ENCODE assay signal across 9 cellular contexts in the genomic region with DNA sequence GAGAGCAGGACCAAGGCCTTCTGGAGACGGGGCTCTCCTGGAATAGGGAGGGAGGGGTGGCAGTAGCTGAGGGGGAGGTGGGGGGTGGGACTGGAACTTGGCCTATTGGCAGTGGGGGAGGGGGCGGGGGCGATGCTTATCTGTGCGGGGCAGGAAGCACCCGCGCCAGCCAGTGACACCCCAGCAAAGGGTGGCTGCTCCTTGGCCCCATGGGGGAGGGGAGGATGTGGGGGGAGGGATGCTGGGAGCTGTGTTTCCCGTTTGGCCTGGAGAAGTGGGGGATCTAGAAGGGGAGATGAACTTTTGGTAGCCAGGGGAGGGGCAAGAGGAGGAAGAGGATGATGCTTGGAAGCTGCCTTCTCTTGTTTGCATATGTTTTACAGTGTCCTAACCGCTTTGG. TPM values are rescaled to one million over a fixed set of nuclear protein-coding genes. Genes with fewer than 3 reads are reported as not detected.
DNase-seq lines count a peak whose midpoint lies in the region; ATAC-seq and TF ChIP-seq lines count a peak whose summit lies in the region.
"Had no signal": no experiment of that assay in that cellular context is flagged by ENCODE, and none has a peak within 500 bp of the region (broad histone marks: within the 10 kb centered on the region; RNA-seq: fewer than 3 reads in every experiment).

No MANE protein-coding gene starts in this region.

- H3K9ac ChIP-seq in neuronal stem cell (ENCODE audit: low read depth, low read length, poor library complexity), result no peak overlapping the region

- no peak overlapping the region for H2BK12ac ChIP-seq in neuronal stem cell (ENCODE audit: low read length)

- peaks cover 0 to 2% (median 0%) of the 10 kb centered on the region in 3 donors for H3K27me3 Mint-ChIP-seq in CD14-positive monocyte (ENCODE audit: low read depth in 3 of 3)
- no peaks in the 10 kb centered on the region for H3K27me3 Mint-ChIP-seq in activated naive CD4-positive, alpha-beta T cell treated with anti-CD3 and anti-CD28 coated beads, Interleukin-2, amount 50 U/mL, for 24 hours

- no peak overlapping the region for H3K4ac ChIP-seq in neuronal stem cell (ENCODE audit: low read length)

- peaks cover 14% of the 10 kb centered on the region in 2 donors for H3K36me3 ChIP-seq in neuronal stem cell (replicated peaks in 1 of 2; ENCODE audit: control insufficient read depth in 2 of 2, insufficient read depth in 2 of 2, low read length in 2 of 2)

- peaks cover 75% of the 10 kb centered on the region for H3K4me1 Mint-ChIP-seq in CD14-positive monocyte
- H3K4me1 Mint-ChIP-seq in activated naive CD4-positive, alpha-beta T cell treated with anti-CD3 and anti-CD28 coated beads, Interleukin-2, amount 50 U/mL, for 24 hours, result peaks cover 68% of the 10 kb centered on the region

- no peak overlapping the region for H4K91ac ChIP-seq in neuronal stem cell (ENCODE audit: low read depth, low read length, poor library complexity)

- no peak overlapping the region for H3K4me2 ChIP-seq in neuronal stem cell (ENCODE audit: insufficient read depth, low read length, poor library complexity, severe bottlenecking)

- peaks cover 30 to 65% of the 10 kb centered on the region in 2 donors for H3K36me3 Mint-ChIP-seq in CD14-positive monocyte
- peaks cover 2% of the 10 kb centered on the region for H3K36me3 Mint-ChIP-seq in activated naive CD4-positive, alpha-beta T cell treated with anti-CD3 and anti-CD28 coated beads, Interleukin-2, amount 50 U/mL, for 24 hours

- H3K79me1 ChIP-seq in neuronal stem cell (ENCODE audit: low read depth, low read length), result no peaks in the 10 kb centered on the region

- no peak overlapping the region for H3K18ac ChIP-seq in neuronal stem cell (ENCODE audit: low read length)

- no peak for ATAC-seq in GM21447 (IDR thresholded peaks at IDR 0.05; ENCODE audit: unreplicated experiment)

- no peaks in the 10 kb centered on the region for H3K9me3 ChIP-seq in neuronal stem cell (replicated peaks in 1 of 2; ENCODE audit: control insufficient read depth in 2 of 2, insufficient read depth in 1 of 2, low read depth in 1 of 2, low read length in 2 of 2)

- H3K14ac ChIP-seq in neuronal stem cell (ENCODE audit: low read length), result no peak overlapping the region

- no peak overlapping the region for H3K23ac ChIP-seq in neuronal stem cell (ENCODE audit: low read depth, low read length, poor library complexity)

- no peak for TF ChIP-seq CTCF in CD14-positive monocyte (IDR thresholded peaks at IDR 0.05)

- no peak overlapping the region for H2BK5ac ChIP-seq in neuronal stem cell (ENCODE audit: low read length)

- DNase-seq in CD14-positive monocyte (ENCODE audit: low spot score) (no peak), OCI-M1 (lab: John Stamatoyannopoulos, UW) (peak; percentile 59), neuronal stem cell (ENCODE audit: low spot score) (no peak), NCI-H146 (lab: John Stamatoyannopoulos, UW) (no peak), SW 1271 (lab: John Stamatoyannopoulos, UW) (no peak), LoVo (ENCODE audit: low spot score) (no peak)
- DNase-seq: DMS153 had no signal

- intact Hi-C loops in CD14-positive monocyte (cut with micrococcal nuclease), result no loop called here

- peaks cover 18 to 38% of the 10 kb centered on the region in 2 donors for H3K4me1 ChIP-seq in neuronal stem cell (ENCODE audit: control insufficient read depth in 2 of 2, insufficient read depth in 1 of 2, low read depth in 1 of 2, low read length in 2 of 2)

- H3K27ac Mint-ChIP-seq in CD14-positive monocyte, result peak overlapping the region in 4 of 7 donors; percentile 46 to 94 (median 90)
- peak overlapping the region; percentile 68 for H3K27ac Mint-ChIP-seq in activated naive CD4-positive, alpha-beta T cell treated with anti-CD3 and anti-CD28 coated beads, Interleukin-2, amount 50 U/mL, for 24 hours

- H2BK15ac ChIP-seq in neuronal stem cell (ENCODE audit: low read length), result peak overlapping the region; percentile 72

- no peak overlapping the region for H2AFZ ChIP-seq in neuronal stem cell (ENCODE audit: low read length)

- H3K27me3 ChIP-seq in neuronal stem cell (ENCODE audit: control insufficient read depth in 3 of 3, insufficient read depth in 3 of 3, low read depth in 1 of 3, low read length in 3 of 3), result no peaks in the 10 kb centered on the region

- H4K8ac ChIP-seq in neuronal stem cell (ENCODE audit: low read depth, low read length), result no peak overlapping the region

- no peak overlapping the region for H3K27ac ChIP-seq in neuronal stem cell (replicated peaks; ENCODE audit: low read length)

- peak overlapping the region; percentile 37 to 80 for H3K4me3 Mint-ChIP-seq in CD14-positive monocyte
- H3K4me3 Mint-ChIP-seq in activated naive CD4-positive, alpha-beta T cell treated with anti-CD3 and anti-CD28 coated beads, Interleukin-2, amount 50 U/mL, for 24 hours, result peak overlapping the region; percentile 71

- H3K9me3 Mint-ChIP-seq in CD14-positive monocyte, result no peaks in the 10 kb centered on the region
- H3K9me3 Mint-ChIP-seq in activated naive CD4-positive, alpha-beta T cell treated with anti-CD3 and anti-CD28 coated beads, Interleukin-2, amount 50 U/mL, for 24 hours, result no peaks in the 10 kb centered on the region

- no CpG with 5 or more reads among the region's 8 CpGs for WGBS in neuronal stem cell (ENCODE audit: extremely low coverage in 2 of 2, insufficient read length in 2 of 2, insufficient replicate concordance in 1 of 2), 2 donors

- H2AK5ac ChIP-seq in neuronal stem cell (ENCODE audit: low read depth, low read length), result peak overlapping the region; percentile 33

- H3K4me3 ChIP-seq in neuronal stem cell (ENCODE audit: low read length in 2 of 2), result no peak overlapping the region

- no peak overlapping the region for H2BK120ac ChIP-seq in neuronal stem cell (ENCODE audit: low read depth, low read length)

RNA-seq across cellular contexts. Expression of a gene that starts 11.0 kb away (rescaled TPM):
- polyA plus RNA-seq in CD14-positive monocyte, result 1 to 10 TPM; 6.3 to 9.6 TPM
- polyA plus RNA-seq in neuronal stem cell (2013, experiment 1 of 2), result 5.5 TPM
- polyA plus RNA-seq in neuronal stem cell (2013, experiment 2 of 2), result 5.6 TPM

RNA-seq across cellular contexts. Expression of a gene that starts 19.9 kb away (rescaled TPM):
- polyA plus RNA-seq in CD14-positive monocyte, result not detected
- polyA plus RNA-seq in neuronal stem cell (2013, experiment 1 of 2), result 2.7 TPM
- polyA plus RNA-seq in neuronal stem cell (2013, experiment 2 of 2), result 2.2 TPM

RNA-seq across cellular contexts. Expression of a gene that starts 20.0 kb away (rescaled TPM):
- not detected for polyA plus RNA-seq in CD14-positive monocyte
- 0.03 TPM for polyA plus RNA-seq in neuronal stem cell (2013, experiment 1 of 2)
- 0.06 TPM for polyA plus RNA-seq in neuronal stem cell (2013, experiment 2 of 2)

RNA-seq across cellular contexts. Expression of a gene that starts 20.2 kb away (rescaled TPM):
- not detected for polyA plus RNA-seq in CD14-positive monocyte
- polyA plus RNA-seq in neuronal stem cell (2013, experiment 1 of 2), result not detected
- 0.10 TPM for polyA plus RNA-seq in neuronal stem cell (2013, experiment 2 of 2)

RNA-seq across cellular contexts. Expression of a gene that starts 30.5 kb away (rescaled TPM):
- 10 to 100 TPM; 31.5 to 35.1 TPM for polyA plus RNA-seq in CD14-positive monocyte
- polyA plus RNA-seq in neuronal stem cell (2013, experiment 1 of 2), result 42.3 TPM
- polyA plus RNA-seq in neuronal stem cell (2013, experiment 2 of 2), result 41.1 TPM
